ENCODE assay signal across 27 cellular contexts in genomic region chr2:105521616-105522015, GRCh38.
"Had no signal": no experiment of that assay in that cellular context is flagged by ENCODE, and none has a peak within 500 bp of the region (broad histone marks: within the 10 kb centered on the region; RNA-seq: fewer than 3 reads in every experiment).

No MANE protein-coding gene starts in this region.

- H3K4me3 ChIP-seq: adrenal gland, cardiac muscle cell, MG63, PC-9 had no signal

- H3K4me3 Mint-ChIP-seq: activated B cell treated with CpG ODN at 0.5 μM for 24 hours; activated CD4-positive, alpha-beta memory T cell treated with anti-CD3 and anti-CD28 coated beads for 36 hours; activated naive CD4-positive, alpha-beta T cell treated with anti-CD3 and anti-CD28 coated beads for 36 hours; activated T-cell treated with anti-CD3 and anti-CD28 coated beads, Interleukin-2, amount 50 U/mL, for 4 hours; activated T-helper 1 cell treated with anti-CD3 and anti-CD28 coated beads, Interleukin-12 subunit alpha, Interleukin-12 subunit beta, Interleukin-2, Interleukin-4 antibody, amounts not matched to agents 30 ng/mL and 10 ng/mL and 1 ng/mL, durations not matched to agents 14 hours and 24 hours and 36 hours; brain had no signal

- DNase-seq: activated B cell treated with CpG ODN at 0.5 μM for 24 hours; activated CD4-positive, alpha-beta memory T cell treated with anti-CD3 and anti-CD28 coated beads for 36 hours; activated CD4-positive, alpha-beta T cell treated with anti-CD3 and anti-CD28 coated beads for 4 hours; activated CD4-positive, alpha-beta T cell treated with anti-CD3 and anti-CD28 coated beads, Interleukin-2, amount 50 U/mL, for 1 hour; activated CD4-positive, CD25-positive, alpha-beta regulatory T cell treated with anti-CD3 and anti-CD28 coated beads, Interleukin-2, amount 50 U/mL, for 72 hours; activated CD8-positive, alpha-beta memory T cell treated with anti-CD3 and anti-CD28 coated beads, Interleukin-2, amount 50 U/mL, for 4 hours; activated gamma-delta T cell treated with Interleukin-2 at 50 U/mL for 16 hours; activated naive CD4-positive, alpha-beta T cell treated with anti-CD3 and anti-CD28 coated beads for 36 hours; activated T-cell treated with anti-CD3 and anti-CD28 coated beads for 4 hours; activated T-cell treated with anti-CD3 and anti-CD28 coated beads, Interleukin-2, amount 50 U/mL, for 4 hours; adrenal gland; MG63; NCI-H1048; NCI-H2081 treated with DMSO at 0.1 percent for 48 hours; NCI-H226; NCI-H446 treated with DMSO at 0.1 percent for 48 hours; NK-92 treated with Interleukin-12 subunit alpha and Interleukin-12 subunit beta, amount 100 ng/mL, for 24 hours; PC-9; Right ventricle myocardium superior; T-helper 1 cell; T-helper 2 cell; T-helper 9 cell had no signal

- H3K9me3 ChIP-seq: adrenal gland, MG63 had no signal

- H3K9me3 Mint-ChIP-seq: activated B cell treated with CpG ODN at 0.5 μM for 24 hours; activated CD4-positive, alpha-beta memory T cell treated with anti-CD3 and anti-CD28 coated beads for 36 hours; activated naive CD4-positive, alpha-beta T cell treated with anti-CD3 and anti-CD28 coated beads for 36 hours; activated naive CD4-positive, alpha-beta T cell treated with anti-CD3 and anti-CD28 coated beads, Interleukin-2, amount 50 U/mL, for 72 hours; activated T-cell treated with anti-CD3 and anti-CD28 coated beads, Interleukin-2, amount 50 U/mL, for 4 hours; activated T-helper 1 cell treated with anti-CD3 and anti-CD28 coated beads, Interleukin-12 subunit alpha, Interleukin-12 subunit beta, Interleukin-2, Interleukin-4 antibody, amounts not matched to agents 30 ng/mL and 10 ng/mL and 1 ng/mL, durations not matched to agents 14 hours and 24 hours and 36 hours had no signal

- H3K36me3 ChIP-seq: adrenal gland, cardiac muscle cell, MG63 had no signal

- H3K27ac ChIP-seq: adrenal gland, cardiac muscle cell, PC-9, VCaP had no signal

- H2AFZ ChIP-seq: PC-9 had no signal

- H3K4me1 Mint-ChIP-seq: activated B cell treated with CpG ODN at 0.5 μM for 24 hours had no signal

- H3K4me2 ChIP-seq: PC-9 had no signal

- H3K27ac Mint-ChIP-seq: activated B cell treated with CpG ODN at 0.5 μM for 24 hours; activated CD4-positive, alpha-beta memory T cell treated with anti-CD3 and anti-CD28 coated beads for 36 hours; activated naive CD4-positive, alpha-beta T cell treated with anti-CD3 and anti-CD28 coated beads for 36 hours; activated naive CD4-positive, alpha-beta T cell treated with anti-CD3 and anti-CD28 coated beads, Interleukin-2, amount 50 U/mL, for 72 hours; activated T-helper 1 cell treated with anti-CD3 and anti-CD28 coated beads, Interleukin-12 subunit alpha, Interleukin-12 subunit beta, Interleukin-2, Interleukin-4 antibody, amounts not matched to agents 30 ng/mL and 10 ng/mL and 1 ng/mL, durations not matched to agents 14 hours and 24 hours and 36 hours; brain had no signal

- ATAC-seq: activated naive CD4-positive, alpha-beta T cell treated with anti-CD3 and anti-CD28 coated beads, Interleukin-2, amount 50 U/mL, for 72 hours; activated T-cell treated with anti-CD3 and anti-CD28 coated beads, Interleukin-2, amount 50 U/mL, for 4 hours had no signal

- H3K27me3 ChIP-seq: adrenal gland, cardiac muscle cell, MG63 had no signal

- H3K36me3 Mint-ChIP-seq: activated CD4-positive, alpha-beta memory T cell treated with anti-CD3 and anti-CD28 coated beads for 36 hours; activated naive CD4-positive, alpha-beta T cell treated with anti-CD3 and anti-CD28 coated beads, Interleukin-2, amount 50 U/mL, for 72 hours; brain had no signal
